ENCODE assay signal across 1 cellular context in the genomic region with DNA sequence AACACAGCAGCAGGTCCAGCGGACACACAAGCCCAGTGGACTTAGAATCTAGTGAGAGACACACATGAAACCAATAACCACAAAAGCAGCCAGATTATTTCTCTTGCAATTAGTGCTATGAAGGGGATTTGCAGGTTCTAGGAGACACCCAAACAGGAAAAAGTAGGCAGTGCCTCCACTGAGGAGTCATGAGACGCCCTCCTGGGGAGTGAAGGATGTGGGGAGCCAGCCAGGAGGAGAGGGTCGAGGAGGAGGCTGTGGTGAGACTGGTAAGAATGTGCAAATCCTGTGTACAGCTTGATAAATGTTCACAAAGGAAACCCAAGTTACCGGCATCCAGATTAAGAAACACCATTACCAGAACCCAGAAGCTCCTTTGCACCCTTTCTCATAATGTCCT.
TF ChIP-seq lines count a peak whose summit lies in the region.

No MANE protein-coding gene starts in this region.

TF ChIP-seq in WTC11, 78 proteins besides CTCF, POLR2A, EP300 and RAD21 (continued from another document):
- TF ChIP-seq, protein P1, sequence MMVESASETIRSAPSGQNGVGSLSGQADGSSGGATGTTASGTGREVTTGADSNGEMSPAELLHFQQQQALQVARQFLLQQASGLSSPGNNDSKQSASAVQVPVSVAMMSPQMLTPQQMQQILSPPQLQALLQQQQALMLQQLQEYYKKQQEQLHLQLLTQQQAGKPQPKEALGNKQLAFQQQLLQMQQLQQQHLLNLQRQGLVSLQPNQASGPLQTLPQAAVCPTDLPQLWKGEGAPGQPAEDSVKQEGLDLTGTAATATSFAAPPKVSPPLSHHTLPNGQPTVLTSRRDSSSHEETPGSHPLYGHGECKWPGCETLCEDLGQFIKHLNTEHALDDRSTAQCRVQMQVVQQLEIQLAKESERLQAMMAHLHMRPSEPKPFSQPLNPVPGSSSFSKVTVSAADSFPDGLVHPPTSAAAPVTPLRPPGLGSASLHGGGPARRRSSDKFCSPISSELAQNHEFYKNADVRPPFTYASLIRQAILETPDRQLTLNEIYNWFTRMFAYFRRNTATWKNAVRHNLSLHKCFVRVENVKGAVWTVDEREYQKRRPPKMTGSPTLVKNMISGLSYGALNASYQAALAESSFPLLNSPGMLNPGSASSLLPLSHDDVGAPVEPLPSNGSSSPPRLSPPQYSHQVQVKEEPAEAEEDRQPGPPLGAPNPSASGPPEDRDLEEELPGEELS (CRISPR knock-in tag; IDR thresholded peaks at IDR 0.05) = no peak
- TF ChIP-seq TEAD4 (CRISPR knock-in tag; IDR thresholded peaks at IDR 0.05) (no peak), SMAD3 (CRISPR knock-in tag; IDR thresholded peaks at IDR 0.05; ENCODE audit: borderline replicate concordance) (no peak), ETV6 (CRISPR knock-in tag; IDR thresholded peaks at IDR 0.05) (no peak), ZBTB21 (CRISPR knock-in tag; IDR thresholded peaks at IDR 0.05; ENCODE audit: borderline replicate concordance) (no peak), NR3C1 (CRISPR knock-in tag; conservative IDR thresholded peaks at IDR 0.05; ENCODE audit: low read depth) (no peak), SP1 (CRISPR knock-in tag; conservative IDR thresholded peaks at IDR 0.05) (no peak), CBFB (CRISPR knock-in tag; IDR thresholded peaks at IDR 0.05; ENCODE audit: low read depth) (no peak)
- TF ChIP-seq, protein P2, sequence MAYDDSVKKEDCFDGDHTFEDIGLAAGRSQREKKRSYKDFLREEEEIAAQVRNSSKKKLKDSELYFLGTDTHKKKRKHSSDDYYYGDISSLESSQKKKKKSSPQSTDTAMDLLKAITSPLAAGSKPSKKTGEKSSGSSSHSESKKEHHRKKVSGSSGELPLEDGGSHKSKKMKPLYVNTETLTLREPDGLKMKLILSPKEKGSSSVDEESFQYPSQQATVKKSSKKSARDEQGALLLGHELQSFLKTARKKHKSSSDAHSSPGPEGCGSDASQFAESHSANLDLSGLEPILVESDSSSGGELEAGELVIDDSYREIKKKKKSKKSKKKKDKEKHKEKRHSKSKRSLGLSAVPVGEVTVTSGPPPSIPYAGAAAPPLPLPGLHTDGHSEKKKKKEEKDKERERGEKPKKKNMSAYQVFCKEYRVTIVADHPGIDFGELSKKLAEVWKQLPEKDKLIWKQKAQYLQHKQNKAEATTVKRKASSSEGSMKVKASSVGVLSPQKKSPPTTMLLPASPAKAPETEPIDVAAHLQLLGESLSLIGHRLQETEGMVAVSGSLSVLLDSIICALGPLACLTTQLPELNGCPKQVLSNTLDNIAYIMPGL (CRISPR knock-in tag; IDR thresholded peaks at IDR 0.05) = no peak
- TF ChIP-seq, protein P3, sequence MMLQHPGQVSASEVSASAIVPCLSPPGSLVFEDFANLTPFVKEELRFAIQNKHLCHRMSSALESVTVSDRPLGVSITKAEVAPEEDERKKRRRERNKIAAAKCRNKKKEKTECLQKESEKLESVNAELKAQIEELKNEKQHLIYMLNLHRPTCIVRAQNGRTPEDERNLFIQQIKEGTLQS (CRISPR knock-in tag; conservative IDR thresholded peaks at IDR 0.05) = no peak
- TF ChIP-seq, protein P4, sequence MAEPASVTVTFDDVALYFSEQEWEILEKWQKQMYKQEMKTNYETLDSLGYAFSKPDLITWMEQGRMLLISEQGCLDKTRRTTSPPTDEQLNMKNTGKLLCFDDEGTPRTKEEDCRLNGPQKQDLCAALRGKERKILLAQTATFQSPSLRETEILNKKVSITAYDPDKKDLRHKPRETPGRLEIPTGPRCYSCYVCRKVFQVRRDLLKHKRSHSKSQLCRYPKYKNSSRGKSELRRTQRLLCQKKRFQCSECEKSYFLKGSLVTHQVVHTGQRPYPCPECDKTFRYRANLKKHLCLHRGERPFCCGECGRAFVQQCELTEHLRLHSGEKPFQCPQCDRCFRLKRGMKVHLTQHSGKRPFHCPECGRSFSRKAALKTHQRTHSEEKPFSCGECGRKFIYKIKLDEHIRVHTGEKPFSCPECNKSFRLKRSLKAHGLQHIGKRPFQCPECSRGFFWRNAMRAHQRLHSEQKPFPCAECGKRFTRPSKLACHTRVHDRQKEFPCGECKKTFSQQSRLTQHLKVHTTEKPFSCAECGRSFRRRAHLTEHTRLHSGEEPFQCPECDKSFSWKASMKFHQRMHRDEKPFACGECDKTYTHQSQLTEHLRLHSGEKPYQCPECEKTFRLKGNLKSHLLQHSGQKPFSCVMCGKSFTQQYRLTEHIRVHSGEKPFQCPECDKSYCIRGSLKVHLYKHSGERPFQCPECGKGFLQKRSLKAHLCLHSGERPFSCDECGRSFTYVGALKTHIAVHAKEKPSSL (CRISPR knock-in tag; conservative IDR thresholded peaks at IDR 0.05) = no peak
TF ChIP-seq in WTC11: peak in this region for 0.
